In genomic region chr3:24332092-24332491, GRCh38 we compare ENCODE assay signal across 26 cellular contexts.
"Had no signal": no experiment of that assay in that cellular context is flagged by ENCODE, and none has a peak within 500 bp of the region (broad histone marks: within the 10 kb centered on the region; RNA-seq: fewer than 3 reads in every experiment).

No MANE protein-coding gene starts in this region.

- ATAC-seq: stimulated activated effector memory CD8-positive, alpha-beta T cell treated with anti-CD3 and anti-CD28 coated beads, Interleukin-12 subunit alpha, Interleukin-12 subunit beta, amount 100 ng/mL, for 72 hours; stimulated activated memory B cell treated with anti-CD40 and anti-IgM and Interleukin-4, amounts not matched to agents 10 μg/mL and 1 μg/mL and 100 μg/mL, for 72 hours; stimulated activated naive B cell treated with anti-CD40 and anti-IgM and Interleukin-4, amounts not matched to agents 10 μg/mL and 1 μg/mL and 100 μg/mL, for 72 hours; stimulated activated naive CD8-positive, alpha-beta T cell treated with anti-CD3 and anti-CD28 coated beads, Interleukin-15, amount 100 ng/mL, for 72 hours; stimulated activated naive CD8-positive, alpha-beta T cell treated with anti-CD3 and anti-CD28 coated beads, Interleukin-15, Interleukin-2, amounts not matched to agents 100 U/mL and 50 U/mL, for 24 hours; upper lobe of right lung had no signal

- H3K27me3 ChIP-seq: stomach, suprapubic skin, testis, thyroid gland, tibial artery, tibial nerve, transverse colon, upper lobe of left lung, upper lobe of right lung, uterus, vagina had no signal

- DNase-seq: stimulated activated CD4-positive, alpha-beta T cell treated with anti-CD3 and anti-CD28 coated beads, Interleukin-2, amount 100 ng/mL, for 48 hours; stimulated activated CD4-positive, alpha-beta T cell treated with anti-CD3 and anti-CD28 coated beads, Interleukin-4, amount 100 ng/mL, for 1 hour; stimulated activated CD4-positive, alpha-beta T cell treated with anti-CD3 and anti-CD28 coated beads, Interleukin-4, amount 100 ng/mL, for 24 hours; stimulated activated CD4-positive, alpha-beta T cell treated with anti-CD3 and anti-CD28 coated beads, Interleukin-4, amount 100 ng/mL, for 4 hours; stimulated activated CD8-positive, alpha-beta memory T cell treated with anti-CD3 and anti-CD28 coated beads, Interleukin-4, amount 100 ng/mL, for 48 hours; stimulated activated naive B cell treated with anti-CD40 and anti-IgM and Interleukin-4, amounts not matched to agents 10 μg/mL and 1 μg/mL and 100 μg/mL, for 72 hours; stimulated activated naive CD4-positive, alpha-beta T cell; stimulated activated naive CD4-positive, alpha-beta T cell treated with Interleukin-2 at 50 U/mL for 16 hours; stimulated activated naive CD8-positive, alpha-beta T cell treated with anti-CD3 and anti-CD28 coated beads, Interleukin-15, amount 100 ng/mL, for 72 hours; stimulated activated naive CD8-positive, alpha-beta T cell treated with anti-CD3 and anti-CD28 coated beads, Interleukin-15, Interleukin-2, amounts not matched to agents 100 U/mL and 50 U/mL, for 24 hours; stomach; substantia nigra; testis; thyroid gland; tibial artery; transverse colon; trophoblast cell; upper lobe of right lung; uterus had no signal

- H3K4me1 ChIP-seq: suprapubic skin, testis, thyroid gland, transverse colon, upper lobe of left lung, upper lobe of right lung, uterus, vagina had no signal

- H3K4me3 ChIP-seq: stomach, suprapubic skin, testis, thoracic aorta, thyroid gland, tibial artery, tibial nerve, transverse colon, upper lobe of left lung, upper lobe of right lung, uterus, vagina had no signal

- H3K9me3 ChIP-seq: stomach, suprapubic skin, testis, thoracic aorta, thyroid gland, tibial artery, tibial nerve, transverse colon, upper lobe of left lung, upper lobe of right lung, uterus, vagina had no signal

- H3K27ac ChIP-seq: stomach, suprapubic skin, testis, thoracic aorta, thyroid gland, tibial artery, tibial nerve, transverse colon, upper lobe of left lung, upper lobe of right lung, uterus, vagina had no signal

- H3K36me3 ChIP-seq: thyroid gland, tibial nerve, transverse colon, upper lobe of left lung, upper lobe of right lung, uterus, vagina had no signal
